17 cellular contexts compared by ENCODE assay signal in genomic region chr13:95950103-95950502, GRCh38.
DNase-seq lines count a peak whose midpoint lies in the region; ATAC-seq, FAIRE-seq and TF ChIP-seq lines count a peak whose summit lies in the region.
"Had no signal": no experiment of that assay in that cellular context is flagged by ENCODE, and none has a peak within 500 bp of the region (broad histone marks: within the 10 kb centered on the region; RNA-seq: fewer than 3 reads in every experiment).

No MANE protein-coding gene starts in this region.

- H2BK120ac ChIP-seq in H9 (ENCODE audit: low read depth, low read length, poor library complexity, severe bottlenecking) (no peak overlapping the region), H1 (replicated peaks; ENCODE audit: low read depth, low read length) (no peak overlapping the region)

- POLR2A ChIA-PET in H1 (lab: Charles Lee; ENCODE audit: partially characterized antibody): no interaction called here

- FAIRE-seq in H1 (lab: Jason Lieb, UNC) (no peak), small intestine (lab: Jason Lieb, UNC) (no peak)
- FAIRE-seq: GM12878, H54, K562 had no signal

- no peak overlapping the region for H3K56ac ChIP-seq in H9 (ENCODE audit: insufficient read length, low read depth, low read length)
- no peak overlapping the region for H3K56ac ChIP-seq in H1 (replicated peaks; ENCODE audit: insufficient read length, low read depth, low read length)

- H4K91ac ChIP-seq in H9 (ENCODE audit: insufficient read length, low read depth, low read length): no peak overlapping the region
- peak overlapping the region; percentile 74 for H4K91ac ChIP-seq in H1 (replicated peaks; ENCODE audit: insufficient read length, low read length)

- no peak overlapping the region for H3K4ac ChIP-seq in H9 (ENCODE audit: low read depth, low read length)
- no peak overlapping the region for H3K4ac ChIP-seq in H1 (replicated peaks; ENCODE audit: insufficient read length, low read depth, low read length)

- H3K27me3 ChIP-seq in H9 (ENCODE audit: insufficient read depth, low read length) (no peaks in the 10 kb centered on the region), H1 (replicated peaks in 1 of 4; ENCODE audit: control insufficient read depth in 3 of 4, extremely low read depth in 1 of 4, insufficient read depth in 3 of 4, low read length in 3 of 4) (no peaks in the 10 kb centered on the region), small intestine (ENCODE audit: control insufficient read depth in 2 of 2, insufficient read depth in 2 of 2, low read length in 2 of 2) (no peaks in the 10 kb centered on the region)
- H3K27me3 ChIP-seq: BLaER1 had no signal

- H2BK5ac ChIP-seq in H9 (ENCODE audit: insufficient read length, low read length) (no peak overlapping the region), H1 (ENCODE audit: low read depth, low read length) (no peak overlapping the region; the same call in 1 of the 2 replicates)

- H3K4me2 ChIP-seq in H9 (ENCODE audit: insufficient read depth, insufficient read length, low read length) (no peak overlapping the region), H1 (ENCODE audit: insufficient read depth in 1 of 2, low read depth in 2 of 2, low read length in 2 of 2) (no peak overlapping the region)
- H3K4me2 ChIP-seq: BLaER1 had no signal

- no peak overlapping the region for H2AFZ ChIP-seq in H9 (ENCODE audit: low read length)
- no peak overlapping the region for H2AFZ ChIP-seq in H1 (ENCODE audit: low read length)

- H3K4me3 Mint-ChIP-seq in H9: no peak overlapping the region
- H3K4me3 Mint-ChIP-seq: CD14-positive monocyte; CD4-positive, alpha-beta memory T cell had no signal

- H4K20me1 ChIP-seq in H9 (ENCODE audit: control insufficient read depth, insufficient read depth, insufficient read length): no peaks in the 10 kb centered on the region
- no peaks in the 10 kb centered on the region for H4K20me1 ChIP-seq in H1 (replicated peaks in 1 of 2; ENCODE audit: control insufficient read depth in 1 of 2, insufficient read depth in 2 of 2, low read length in 2 of 2)
- H4K20me1 ChIP-seq: BLaER1 had no signal

- ATAC-seq in left colon (peak; percentile 100), GM21515 (IDR thresholded peaks at IDR 0.05; ENCODE audit: unreplicated experiment) (no peak), HG03175 (IDR thresholded peaks at IDR 0.05; ENCODE audit: unreplicated experiment) (no peak)
- ATAC-seq: GM12878, K562 had no signal

- H3K4me3 ChIP-seq in H1 (ENCODE audit: extremely low read depth in 1 of 4, insufficient read depth in 2 of 4, low read depth in 3 of 4, low read length in 4 of 4) (no peak overlapping the region), small intestine (ENCODE audit: low read depth in 1 of 2, low read length in 2 of 2) (no peak overlapping the region)
- H3K4me3 ChIP-seq: BLaER1, GM12878, K562 had no signal

- TF ChIP-seq CTCF in H9 (conservative IDR thresholded peaks at IDR 0.05) (no peak), H1 (IDR thresholded peaks at IDR 0.05; ENCODE audit: control extremely low read depth in 1 of 3, insufficient read depth in 1 of 3, low read depth in 1 of 3, low read length in 3 of 3) (no peak)

- H2AK5ac ChIP-seq in H9 (ENCODE audit: insufficient read length, low read length): no peak overlapping the region
- no peak overlapping the region for H2AK5ac ChIP-seq in H1 (ENCODE audit: low read depth, low read length)

- H3K4me1 ChIP-seq in H9 (ENCODE audit: insufficient read depth, low read length) (peaks cover 2% of the 10 kb centered on the region; the same call in 1 of the 2 replicates), H1 (replicated peaks in 1 of 4; ENCODE audit: control insufficient read depth in 3 of 4, insufficient read depth in 4 of 4, low read length in 3 of 4) (peaks cover 0 to 9% (median 3%) of the 10 kb centered on the region in 4 experiments; a peak in 3 of 7 replicates), small intestine (ENCODE audit: control insufficient read depth in 2 of 2, insufficient read depth in 1 of 2, low read depth in 1 of 2, low read length in 1 of 2) (no peaks in the 10 kb centered on the region)
- H3K4me1 ChIP-seq: BLaER1 had no signal

- H3K23me2 ChIP-seq in H9 (ENCODE audit: insufficient read length, low read depth, low read length, poor library complexity, severe bottlenecking): no peaks in the 10 kb centered on the region
- no peaks in the 10 kb centered on the region for H3K23me2 ChIP-seq in H1 (ENCODE audit: low read depth, low read length)

- H3K36me3 Mint-ChIP-seq in H9 (ENCODE audit: insufficient read depth in 1 of 3, low read depth in 3 of 3): peaks cover 26 to 55% (median 44%) of the 10 kb centered on the region in 3 experiments
- H3K36me3 Mint-ChIP-seq: CD4-positive, alpha-beta memory T cell had no signal

- peaks cover 24 to 37% of the 10 kb centered on the region in 2 experiments for H3K4me1 Mint-ChIP-seq in H9
- H3K4me1 Mint-ChIP-seq: CD4-positive, alpha-beta memory T cell had no signal

- no peaks in the 10 kb centered on the region for H3K79me2 ChIP-seq in H9 (ENCODE audit: insufficient read depth, low read length)
- no peaks in the 10 kb centered on the region for H3K79me2 ChIP-seq in H1 (ENCODE audit: control insufficient read depth in 1 of 2, insufficient read depth in 2 of 2, low read length in 2 of 2)

- no peak for TF ChIP-seq EP300 in H1 (IDR thresholded peaks at IDR 0.05; ENCODE audit: borderline replicate concordance in 1 of 2, low read depth in 2 of 2, low read length in 2 of 2)

- DNase-seq in H9: no peak
- DNase-seq in H1 (ENCODE audit: low read depth in 1 of 2, low spot score in 2 of 2): no peak
- no peak for DNase-seq in left colon
- DNase-seq in small intestine: peak; percentile 25
- no peak for DNase-seq in pons (ENCODE audit: low spot score)
- DNase-seq: 8988T; CD4-positive, alpha-beta memory T cell; DMS153; DMS79; IMR-90 had no signal

- H3K14ac ChIP-seq in H9 (ENCODE audit: insufficient read depth, low read length): no peak overlapping the region
- no peak overlapping the region for H3K14ac ChIP-seq in H1 (ENCODE audit: insufficient read length)

- intact Hi-C loops in left colon (cut with DNase I, micrococcal nuclease): no loop called here

- no peak for TF ChIP-seq POLR2A in H1 (IDR thresholded peaks at IDR 0.05; ENCODE audit: control extremely low read depth in 1 of 2, low read depth in 2 of 2, low read length in 2 of 2)

- H3K79me1 ChIP-seq in H9 (ENCODE audit: insufficient read depth, low read depth, low read length, poor library complexity, severe bottlenecking): no peaks in the 10 kb centered on the region
- no peaks in the 10 kb centered on the region for H3K79me1 ChIP-seq in H1 (ENCODE audit: low read depth, low read length)

- peak overlapping the region in 2 of 3 experiments; percentile 35 to 49; a peak in 4 of 7 replicates for H3K27ac Mint-ChIP-seq in H9
- H3K27ac Mint-ChIP-seq: CD4-positive, alpha-beta memory T cell had no signal

- TF ChIP-seq RAD21 in H1 (IDR thresholded peaks at IDR 0.05 in 1 of 2, conservative IDR thresholded peaks at IDR 0.05 in 1 of 2; ENCODE audit: low read depth in 2 of 2, low read length in 2 of 2): no peak

- no peak overlapping the region for H3K23ac ChIP-seq in H9 (ENCODE audit: insufficient read length, low read depth, low read length)
- H3K23ac ChIP-seq in H1 (ENCODE audit: insufficient read length): no peak overlapping the region

- H2BK20ac ChIP-seq in H9 (ENCODE audit: low read depth, low read length, poor library complexity, severe bottlenecking) (no peak overlapping the region), H1 (ENCODE audit: low read length) (no peak overlapping the region)

- CTCF ChIA-PET in H1 (lab: Charles Lee; ENCODE audit: partially characterized antibody): interaction anchor here (1.5 kb wide), 1 partner anchor 10 kb away, joined by 3 read pairs; no protein-coding TSS in a partner anchor

- H3K18ac ChIP-seq in H9 (ENCODE audit: insufficient read length, low read depth, low read length) (no peak overlapping the region), H1 (ENCODE audit: extremely low read depth, low read length) (no peak overlapping the region)

- H3K9ac ChIP-seq in H9 (ENCODE audit: extremely low read depth, insufficient read length, low read length) (no peak overlapping the region), H1 (replicated peaks in 1 of 4; ENCODE audit: extremely low read depth in 1 of 4, low read depth in 3 of 4, low read length in 3 of 4) (no peak overlapping the region)
- H3K9ac ChIP-seq: BLaER1 had no signal

- H3K9me3 ChIP-seq in H9 (ENCODE audit: control insufficient read depth, low read depth, low read length): peaks cover 4% of the 10 kb centered on the region
- peaks cover 4 to 21% of the 10 kb centered on the region in 2 experiments; a peak in 3 of 4 replicates for H3K9me3 ChIP-seq in H1 (ENCODE audit: insufficient read depth in 2 of 2, low read depth in 1 of 2, low read length in 1 of 2)
- H3K9me3 ChIP-seq in small intestine (ENCODE audit: control insufficient read depth, low read depth): no peaks in the 10 kb centered on the region
- H3K9me3 ChIP-seq: BLaER1 had no signal

- peaks cover 32 to 37% of the 10 kb centered on the region in 2 experiments for H3K9me3 Mint-ChIP-seq in H9

- no peak overlapping the region for H2BK12ac ChIP-seq in H9 (ENCODE audit: insufficient read length, low read depth, low read length)
- H2BK12ac ChIP-seq in H1 (ENCODE audit: low read depth, low read length): no peak overlapping the region

- peaks cover 0 to 17% (median 2%) of the 10 kb centered on the region in 4 experiments; a peak in 3 of 8 replicates for H3K36me3 ChIP-seq in H1 (ENCODE audit: control insufficient read depth in 2 of 4, insufficient read depth in 4 of 4, low read length in 3 of 4)
- H3K36me3 ChIP-seq in small intestine (ENCODE audit: control insufficient read depth in 2 of 2, insufficient read depth in 2 of 2, low read length in 2 of 2): no peaks in the 10 kb centered on the region
- H3K36me3 ChIP-seq: BLaER1 had no signal

- H3K27ac ChIP-seq in H9 (ENCODE audit: insufficient read length, low read depth, low read length) (no peak overlapping the region), H1 (ENCODE audit: low read depth, low read length) (no peak overlapping the region), small intestine (ENCODE audit: low read depth in 1 of 2, low read length in 1 of 2) (no peak overlapping the region)
- H3K27ac ChIP-seq: BLaER1 had no signal

- no CpG with 5 or more reads among the region's 1 CpG for WGBS in H9 (ENCODE audit: extremely low coverage, insufficient read length, low lambda C conversion rate)
- whole genome bisulfite sequencing in H1 (ENCODE audit: extremely low coverage in 1 of 2, insufficient coverage in 1 of 2, insufficient read length in 1 of 2, insufficient replicate concordance in 2 of 2, low coverage in 1 of 2, low lambda C conversion rate in 2 of 2, missing lambda C conversion rate in 1 of 2), 2 experiments: 69% methylated on average over 1 of the region's 1 CpG; no CpG with 5 or more reads in 1 of the 2 experiments
- 35 to 70% (median 68%) methylated on average over 1 of the region's 1 CpG for WGBS in small intestine, 3 donors

- H3K27me3 Mint-ChIP-seq in H9 (ENCODE audit: low read depth): no peaks in the 10 kb centered on the region
- H3K27me3 Mint-ChIP-seq: CD4-positive, alpha-beta memory T cell had no signal

- H4K8ac ChIP-seq in H9 (replicated peaks; ENCODE audit: insufficient read length, low read depth, low read length): no peak overlapping the region
- no peak overlapping the region for H4K8ac ChIP-seq in H1 (ENCODE audit: extremely low read depth, insufficient read depth, low read length)

- no peak overlapping the region for H3T11ph ChIP-seq in H9 (ENCODE audit: low read length)

- H4K5ac ChIP-seq in H9 (ENCODE audit: insufficient read length, low read depth, low read length): no peak overlapping the region
- no peak overlapping the region for H4K5ac ChIP-seq in H1 (ENCODE audit: insufficient read length, low read depth, low read length)

- H2BK15ac ChIP-seq in H9 (ENCODE audit: low read depth, low read length): no peak overlapping the region
- H2BK15ac ChIP-seq in H1 (ENCODE audit: low read length): no peak overlapping the region
